Comparison of ENCODE assay signal across 6 cellular contexts in the genomic region with DNA sequence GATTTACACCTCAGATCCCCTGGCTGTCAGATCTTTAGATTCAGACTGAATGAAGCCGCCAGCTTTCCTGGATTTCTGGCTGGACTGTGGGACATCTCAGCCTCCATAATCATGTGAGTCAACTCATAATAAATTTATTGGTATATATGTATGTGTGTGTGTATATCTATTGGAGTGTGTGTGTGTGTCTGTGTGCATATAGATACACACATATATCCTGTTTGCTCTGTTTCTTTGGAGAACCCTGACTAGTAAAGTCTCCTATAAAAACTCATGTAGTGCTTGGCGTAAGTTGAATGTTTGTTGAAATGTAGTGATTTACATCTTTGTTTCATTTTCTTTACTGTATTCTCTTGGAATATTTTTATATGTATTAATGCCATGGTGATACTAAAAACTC.
"Had no signal": no experiment of that assay in that cellular context is flagged by ENCODE, and none has a peak within 500 bp of the region (broad histone marks: within the 10 kb centered on the region; RNA-seq: fewer than 3 reads in every experiment).

No MANE protein-coding gene starts in this region.

- ATAC-seq: HepG2, K562 had no signal

- H3K27ac Mint-ChIP-seq: IgD-negative memory B cell had no signal

- DNase-seq: IMR-90, KBM-7 had no signal

- H3K36me3 Mint-ChIP-seq: IgD-negative memory B cell had no signal

- H3K4me3 ChIP-seq: K562 had no signal

- H3K27ac ChIP-seq: HL-60 had no signal

- H3K4me3 Mint-ChIP-seq: IgD-negative memory B cell had no signal
